ENCODE assay signal across 5 cellular contexts in genomic region chr16:32646780-32647179, GRCh38. TPM values are rescaled to one million over a fixed set of nuclear protein-coding genes. Genes with fewer than 3 reads are reported as not detected.
"Had no signal": no experiment of that assay in that cellular context is flagged by ENCODE, and none has a peak within 500 bp of the region (broad histone marks: within the 10 kb centered on the region; RNA-seq: fewer than 3 reads in every experiment).

No MANE protein-coding gene starts in this region.

RNA-seq across cellular contexts. Expression of gene TP53TG3, which starts 29.2 kb away (rescaled TPM):
- total RNA-seq: M059J, PC-3, Peyer's patch, SJCRH30, SK-MEL-5 had no signal
